25 cellular contexts compared by ENCODE assay signal in the genomic region with DNA sequence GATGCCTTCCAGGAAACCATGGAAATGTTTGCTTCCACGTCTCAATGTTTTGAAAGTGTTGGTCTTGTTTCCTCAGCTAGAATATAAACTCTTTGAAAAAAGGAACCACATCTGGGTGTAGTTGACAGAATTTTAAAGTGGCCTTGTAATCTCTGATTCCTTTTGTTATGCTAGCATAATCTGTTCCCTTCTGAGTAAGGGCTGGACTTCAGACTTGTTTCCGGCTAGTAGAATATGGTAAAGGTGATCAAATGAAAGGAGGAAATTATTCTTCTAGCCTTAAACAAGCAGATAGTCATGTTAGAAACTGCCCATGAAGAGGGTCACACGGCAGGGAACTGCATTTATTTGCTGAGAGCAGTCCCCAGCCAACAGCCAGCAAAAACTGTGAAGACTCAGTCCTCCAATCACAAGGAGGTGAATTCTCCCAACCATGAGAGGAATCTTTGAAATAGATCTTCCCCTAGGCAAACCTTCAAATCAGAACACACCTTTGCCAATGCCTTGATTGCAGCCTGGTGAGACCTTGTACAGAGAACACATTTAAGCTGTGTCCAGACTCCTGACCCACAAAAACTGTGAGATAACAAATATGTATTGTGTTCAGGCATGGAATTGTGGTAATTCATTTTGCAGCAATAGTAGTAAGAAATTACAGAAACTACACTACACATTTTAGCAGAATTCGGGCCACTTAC.
"Had no signal": no experiment of that assay in that cellular context is flagged by ENCODE, and none has a peak within 500 bp of the region (broad histone marks: within the 10 kb centered on the region; RNA-seq: fewer than 3 reads in every experiment).

No MANE protein-coding gene starts in this region.

- H3K27ac Mint-ChIP-seq: IgD-negative memory B cell had no signal

- FAIRE-seq: HTR-8/SVneo, K562 had no signal

- H3K27me3 ChIP-seq: SJCRH30 had no signal

- H3K36me3 ChIP-seq: SJCRH30 had no signal

- H3K4me3 Mint-ChIP-seq: IgD-negative memory B cell had no signal

- H3K9ac ChIP-seq: KMS-11 had no signal

- H3K9me3 ChIP-seq: SJCRH30 had no signal

- H3K27ac ChIP-seq: HL-60, KMS-11, RWPE1, SJCRH30 had no signal

- DNase-seq: Kasumi-1, MV-4-11, NCI-H1048, NCI-H1105, NCI-H1417, NCI-H1436 treated with DMSO at 0.1 percent for 48 hours, NCI-H1694, NCI-H187 treated with DMSO at 0.1 percent for 48 hours, NCI-H2029 treated with DMSO at 0.1 percent for 48 hours, NCI-H2171 treated with DMSO at 0.1 percent for 48 hours, NCI-H345, NCI-H524 treated with DMSO at 0.1 percent for 48 hours, NCI-H69, NCI-H774, SHP77, SJCRH30 had no signal

- ATAC-seq: K562, Panc1, PC-3, SK-N-SH treated with all-trans-retinoic acid at 6 μM for 48 hours had no signal

- H3K4me1 Mint-ChIP-seq: IgD-negative memory B cell had no signal

- H3K4me3 ChIP-seq: K562, SJCRH30 had no signal
